ENCODE assay signal across 15 cellular contexts in genomic region chr1:168099314-168099920, GRCh38.
"Had no signal": no experiment of that assay in that cellular context is flagged by ENCODE, and none has a peak within 500 bp of the region (broad histone marks: within the 10 kb centered on the region; RNA-seq: fewer than 3 reads in every experiment).

No MANE protein-coding gene starts in this region.

- H3K4me3 ChIP-seq: heart left ventricle, neural progenitor cell, ovary, right lobe of liver, stomach, thyroid gland, upper lobe of right lung had no signal

- H3K4me1 Mint-ChIP-seq: central memory CD8-positive, alpha-beta T cell had no signal

- H3K4me1 ChIP-seq: heart left ventricle, neural progenitor cell, right lobe of liver, thyroid gland, upper lobe of right lung had no signal

- H3K36me3 Mint-ChIP-seq: natural killer cell treated with Interleukin-12 subunit alpha and Interleukin-12 subunit beta and Interleukin-15 and Interleukin-18, amount 100 ng/mL, for 72 hours had no signal

- H3K36me3 ChIP-seq: neural progenitor cell, ovary, right lobe of liver, thyroid gland had no signal

- H3K27me3 ChIP-seq: heart left ventricle, neural progenitor cell, ovary, right lobe of liver, stomach, thyroid gland, upper lobe of right lung had no signal

- H3K27ac Mint-ChIP-seq: natural killer cell treated with Interleukin-12 subunit alpha and Interleukin-12 subunit beta and Interleukin-15 and Interleukin-18, amount 100 ng/mL, for 72 hours; neural progenitor cell had no signal

- H3K9me3 Mint-ChIP-seq: central memory CD8-positive, alpha-beta T cell; natural killer cell treated with Interleukin-12 subunit alpha and Interleukin-12 subunit beta and Interleukin-15 and Interleukin-18, amount 100 ng/mL, for 72 hours; neural progenitor cell had no signal

- H3K9me3 ChIP-seq: heart left ventricle, ovary, right lobe of liver, stomach, thyroid gland, upper lobe of right lung had no signal

- ATAC-seq: heart left ventricle; left lobe of liver; natural killer cell treated with Interleukin-12 subunit alpha and Interleukin-12 subunit beta and Interleukin-15 and Interleukin-18, amount 100 ng/mL, for 72 hours; upper lobe of right lung had no signal

- H3K27ac ChIP-seq: neural progenitor cell, ovary, right lobe of liver, stomach, thyroid gland, upper lobe of right lung had no signal

- DNase-seq: effector memory CD4-positive, alpha-beta T cell; foreskin melanocyte; heart left ventricle; islet precursor cell; nucleus accumbens; ovary; right lobe of liver; stimulated activated naive CD4-positive, alpha-beta T cell; stomach; thyroid gland; upper lobe of right lung had no signal

- H3K4me3 Mint-ChIP-seq: central memory CD8-positive, alpha-beta T cell; natural killer cell treated with Interleukin-12 subunit alpha and Interleukin-12 subunit beta and Interleukin-15 and Interleukin-18, amount 100 ng/mL, for 72 hours; neural progenitor cell had no signal
